8 cellular contexts compared by ENCODE assay signal in the genomic region with DNA sequence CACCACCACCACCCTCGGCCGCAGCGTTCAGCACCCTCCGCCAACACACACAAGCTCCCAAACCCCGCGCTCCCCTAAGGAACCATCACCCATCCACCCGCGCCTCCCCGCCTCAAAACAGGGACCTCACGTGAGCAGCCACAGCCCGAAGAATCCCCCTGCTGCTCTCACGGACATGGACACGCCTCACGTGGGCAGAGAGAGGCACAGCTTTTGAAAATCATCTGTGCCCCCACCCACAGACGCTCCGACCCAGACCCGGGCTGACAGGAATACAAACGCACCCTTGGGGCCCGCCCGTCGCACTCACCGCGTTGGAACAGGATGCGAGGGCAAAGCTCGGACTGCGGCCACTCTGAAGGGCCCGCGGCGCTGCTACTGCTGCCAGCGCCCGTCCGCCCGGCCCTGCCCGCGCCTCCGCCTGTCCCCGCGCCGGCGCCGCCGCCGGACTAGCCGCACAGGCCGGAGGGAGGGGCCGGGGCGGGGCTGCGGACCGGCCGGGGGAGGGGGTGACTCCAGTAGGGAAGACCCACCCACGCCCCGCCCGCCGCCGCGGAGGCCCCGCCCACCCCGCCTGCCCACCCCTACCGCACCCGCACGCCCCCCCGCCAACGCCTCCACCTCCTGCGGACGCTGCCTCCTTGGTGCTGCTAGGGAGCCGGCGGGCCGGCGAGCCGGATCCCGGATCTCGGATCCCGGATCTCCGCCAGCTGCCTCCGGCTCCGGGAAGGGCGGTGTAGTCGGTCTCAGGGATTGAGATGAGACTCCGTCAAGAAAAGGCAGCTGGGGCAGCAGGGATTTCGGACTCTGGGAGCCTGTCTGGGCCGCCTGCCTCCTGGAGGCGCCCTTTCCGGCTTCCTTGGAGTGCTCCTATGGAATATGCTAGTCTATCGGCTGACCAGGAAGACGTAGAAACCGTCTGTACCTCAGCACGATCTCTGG. TPM values are rescaled to one million over a fixed set of nuclear protein-coding genes. Genes with fewer than 3 reads are reported as not detected.
DNase-seq lines count a peak whose midpoint lies in the region; FAIRE-seq and TF ChIP-seq lines count a peak whose summit lies in the region.

A gene (minus strand): TSS at position 461 of the 942 bp plus-strand sequence. CDS start 8,246 bp downstream, outside the sequence.

- H3K9me3 ChIP-seq in right atrium auricular region: no peaks in the 10 kb centered on the region

- H3K4me1 Mint-ChIP-seq in HFFc6 (ENCODE audit: low read depth): peaks cover 42% of the 10 kb centered on the region

- peaks cover 0 to 29% of the 10 kb centered on the region in 2 donors for H3K4me1 ChIP-seq in right atrium auricular region

- no peaks in the 10 kb centered on the region for H3K9me3 Mint-ChIP-seq in HFFc6

- H3K27me3 ChIP-seq in right atrium auricular region: no peaks in the 10 kb centered on the region

- peak within 1 kb of the TSS; percentile 96 for H3K4me3 Mint-ChIP-seq in HFFc6

- H3K27ac ChIP-seq in right atrium auricular region: peak within 1 kb of the TSS; percentile 89 to 96

- no peak for FAIRE-seq in urothelium cell line (lab: Jason Lieb, UNC)

- peak within 1 kb of the TSS; percentile 61 to 82 for H3K4me3 ChIP-seq in right atrium auricular region

- peaks cover 12% of the 10 kb centered on the region; the same call in 1 of the 2 replicates for H3K36me3 Mint-ChIP-seq in HFFc6 (ENCODE audit: low read depth)

- DNase-seq in GDM1 (lab: John Stamatoyannopoulos, UW): peak; percentile 28
- DNase-seq in HFFc6: peak; percentile 78
- peak; percentile 76 for DNase-seq in NCI-H1092 treated with DMSO at 0.1 percent for 48 hours (lab: John Stamatoyannopoulos, UW)
- peak; percentile 36 to 71 (median 63) for DNase-seq in T-helper 2 cell
- peak in 57 of 58 donors; percentile 40 to 97 (median 88) for DNase-seq in anterior cingulate cortex (lab: John Stamatoyannopoulos, UW)
- peak; percentile 90 for DNase-seq in right atrium auricular region (ENCODE audit: low spot score)
- peak; percentile 92 for DNase-seq in putamen (ENCODE audit: low spot score)
- peak; percentile 98 for DNase-seq in urothelium cell line (ENCODE audit: low spot score)

- H3K27ac Mint-ChIP-seq in HFFc6: peak within 1 kb of the TSS; percentile 97

- TF ChIP-seq CTCF in HFFc6 (IDR thresholded peaks at IDR 0.05) (peak; percentile 53; the same call in 1 of the 2 replicates), right atrium auricular region (IDR thresholded peaks at IDR 0.05) (peak in 1 of 2 donors; percentile 48)

- peaks cover 10% of the 10 kb centered on the region for H3K27me3 Mint-ChIP-seq in HFFc6 (ENCODE audit: insufficient read depth)

- peaks cover 21% of the 10 kb centered on the region for H3K36me3 ChIP-seq in right atrium auricular region

RNA-seq across cellular contexts. Expression of the gene that starts here (rescaled TPM):
- 10 to 100 TPM; 14.3 to 19.1 (median 17.4) TPM for total RNA-seq in HFFc6 (2021; fragmentation: NEBNext Ultra II Directional; extraction: Animal tissue kit (Norgen Biotek cat#: 25700))
- 10 to 100 TPM in 1 of 2 donors, 1 to 10 TPM in 1; 7.1 to 19.5 TPM for total RNA-seq in right atrium auricular region

Comparison
In these comparisons a context has a peak if more than half of its experiments do, and no peak if none do; other contexts are left out.
1. Peak in every context shown above with its lines: DNase-seq, H3K4me3 ChIP-seq and H3K27ac ChIP-seq.
2. DNase-seq: peak in every context shown above with its lines; median percentile 98 in urothelium cell line; 92 in putamen; 90 in right atrium auricular region; 88 in anterior cingulate cortex; 78 in HFFc6; 76 in NCI-H1092 treated with DMSO at 0.1 percent for 48 hours; 63 in T-helper 2 cell; 28 in GDM1.